In the genomic region with DNA sequence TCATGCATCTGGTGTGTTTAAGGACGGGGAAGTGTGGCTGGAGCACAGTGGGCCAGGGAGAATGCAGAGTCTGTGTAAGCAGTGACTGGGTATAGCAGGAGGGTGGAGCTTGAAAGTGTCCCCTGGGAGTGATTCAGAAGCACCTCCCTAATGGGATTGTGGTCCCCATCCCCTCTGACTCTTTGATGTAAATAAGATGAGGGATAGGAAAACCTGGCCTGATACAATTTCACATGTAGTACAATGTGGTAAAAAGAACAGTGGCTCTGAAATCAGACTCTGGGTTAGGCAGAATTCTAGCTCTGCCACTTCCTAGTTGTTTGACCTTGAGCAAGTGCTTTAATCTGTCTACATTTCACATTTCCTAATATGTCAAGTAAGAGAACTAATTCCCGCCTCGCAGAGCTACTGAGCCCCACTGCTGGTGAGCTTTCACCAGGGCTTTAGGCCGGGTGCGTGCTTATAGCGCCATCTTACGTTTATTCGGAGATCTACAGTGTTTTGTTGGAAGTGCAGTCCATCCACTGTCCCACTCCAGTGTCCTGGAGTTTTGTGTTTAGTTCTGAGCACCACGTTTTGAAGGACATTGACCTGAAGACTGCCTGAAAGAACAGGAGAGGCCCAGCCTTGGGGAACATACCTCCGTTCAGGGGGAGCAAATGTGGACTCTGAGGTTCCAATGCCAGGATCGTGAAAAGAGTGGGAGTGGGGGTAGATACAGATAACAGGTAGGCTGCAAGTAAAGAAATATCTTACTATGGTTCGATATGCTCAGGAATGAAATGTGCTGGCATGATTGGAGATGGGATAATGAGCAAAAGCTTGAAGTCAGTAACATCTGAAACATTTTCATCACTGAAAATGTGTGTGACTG, we compare ENCODE assay signal across 9 cellular contexts. TPM values are rescaled to one million over a fixed set of nuclear protein-coding genes. Genes with fewer than 3 reads are reported as not detected.
DNase-seq lines count a peak whose midpoint lies in the region; ATAC-seq, FAIRE-seq and TF ChIP-seq lines count a peak whose summit lies in the region.
"Had no signal": no experiment of that assay in that cellular context is flagged by ENCODE, and none has a peak within 500 bp of the region (broad histone marks: within the 10 kb centered on the region; RNA-seq: fewer than 3 reads in every experiment).

No MANE protein-coding gene starts in this region.

- no peak overlapping the region for H3K4me2 ChIP-seq in H1 (ENCODE audit: insufficient read depth in 1 of 2, low read depth in 2 of 2, low read length in 2 of 2)

- H3K56ac ChIP-seq in H1 (replicated peaks; ENCODE audit: insufficient read length, low read depth, low read length) = no peak overlapping the region

- no peak overlapping the region for H4K8ac ChIP-seq in H1 (ENCODE audit: extremely low read depth, insufficient read depth, low read length)

- DNase-seq in NCI-H146 (lab: John Stamatoyannopoulos, UW) = peak; percentile 51
- DNase-seq in NCI-H146 treated with DMSO at 0.1 percent for 48 hours (lab: John Stamatoyannopoulos, UW; ENCODE audit: unreplicated experiment) = no peak
- DNase-seq in MV-4-11 (lab: John Stamatoyannopoulos, UW) = peak; percentile 70
- DNase-seq in T-helper 2 cell treated with Interferon-gamma antibody and Interleukin-4, amounts not matched to agents 5 μg/mL and 100 μg/mL, for 36 hours (ENCODE audit: low spot score) = peak; percentile 36
- peak in 1 of 2 experiments; percentile 72 for DNase-seq in H1 (ENCODE audit: low read depth in 1 of 2, low spot score in 2 of 2)
- no peak for DNase-seq in memory B cell (ENCODE audit: low spot score in 2 of 2)
- no peak for DNase-seq in stimulated activated naive B cell treated with anti-CD40 and anti-IgM and Interleukin-4, amounts not matched to agents 10 μg/mL and 1 μg/mL and 100 μg/mL, for 72 hours
- no peak for DNase-seq in NCI-H345 treated with DMSO at 0.1 percent for 48 hours (lab: John Stamatoyannopoulos, UW; ENCODE audit: unreplicated experiment)

- no peak overlapping the region for H2AFZ ChIP-seq in H1 (ENCODE audit: low read length)

- no peak overlapping the region for H3K4me3 Mint-ChIP-seq in T-helper 2 cell treated with Interferon-gamma antibody and Interleukin-4, amounts not matched to agents 5 μg/mL and 100 μg/mL, for 36 hours
- no peak overlapping the region for H3K4me3 Mint-ChIP-seq in memory B cell
- H3K4me3 Mint-ChIP-seq in stimulated activated naive B cell treated with anti-CD40 and anti-IgM and Interleukin-4, amounts not matched to agents 10 μg/mL and 1 μg/mL and 100 μg/mL, for 72 hours = no peak overlapping the region
- H3K4me3 Mint-ChIP-seq: CD8-positive, alpha-beta memory T cell had no signal

- no peak overlapping the region for H3K27ac ChIP-seq in H1 (ENCODE audit: low read depth, low read length)

- H2BK5ac ChIP-seq in H1 (ENCODE audit: low read depth, low read length) = no peak overlapping the region

- no peaks in the 10 kb centered on the region for H3K23me2 ChIP-seq in H1 (ENCODE audit: low read depth, low read length)

- no peak overlapping the region for H3K4me3 ChIP-seq in H1 (ENCODE audit: extremely low read depth in 1 of 4, insufficient read depth in 2 of 4, low read depth in 3 of 4, low read length in 4 of 4)

- H2BK15ac ChIP-seq in H1 (ENCODE audit: low read length) = no peak overlapping the region

- peak; percentile 95 for FAIRE-seq in H1 (lab: Jason Lieb, UNC)

- no peak overlapping the region for H3K9ac ChIP-seq in H1 (replicated peaks in 1 of 4; ENCODE audit: extremely low read depth in 1 of 4, low read depth in 3 of 4, low read length in 3 of 4)

- no peak overlapping the region for H4K91ac ChIP-seq in H1 (replicated peaks; ENCODE audit: insufficient read length, low read length)

- POLR2A ChIA-PET in H1 (lab: Charles Lee; ENCODE audit: partially characterized antibody) = interaction anchor here (0.7 to 1.8 kb wide), 9 partner anchors 9 to 135 kb away, joined by 3 to 7 read pairs (median 3); a partner anchor contains a TSS

- H2BK20ac ChIP-seq in H1 (ENCODE audit: low read length) = no peak overlapping the region

- CTCF ChIA-PET in H1 (lab: Charles Lee; ENCODE audit: partially characterized antibody) = interaction anchor here (0.7 to 18.3 kb wide), 42 partner anchors 10 to 793 kb away, joined by 3 to 181 read pairs (median 6); a partner anchor contains a TSS

- H3K79me2 ChIP-seq in H1 (ENCODE audit: control insufficient read depth in 1 of 2, insufficient read depth in 2 of 2, low read length in 2 of 2) = no peaks in the 10 kb centered on the region; a peak in 1 of 4 replicates

- H3K9me3 ChIP-seq in H1 (ENCODE audit: insufficient read depth in 2 of 2, low read depth in 1 of 2, low read length in 1 of 2) = no peaks in the 10 kb centered on the region

- no peaks in the 10 kb centered on the region; a peak in 1 of 8 replicates for H3K36me3 ChIP-seq in H1 (ENCODE audit: control insufficient read depth in 2 of 4, insufficient read depth in 4 of 4, low read length in 3 of 4)

- 25% methylated on average over 12 of the region's 12 CpGs; no CpG with 5 or more reads in 1 of the 2 experiments for WGBS in H1 (ENCODE audit: extremely low coverage in 1 of 2, insufficient coverage in 1 of 2, insufficient read length in 1 of 2, insufficient replicate concordance in 2 of 2, low coverage in 1 of 2, low lambda C conversion rate in 2 of 2, missing lambda C conversion rate in 1 of 2), 2 experiments

- no peak overlapping the region for H3K14ac ChIP-seq in H1 (ENCODE audit: insufficient read length)

- no peaks in the 10 kb centered on the region for H3K36me3 Mint-ChIP-seq in T-helper 2 cell treated with Interferon-gamma antibody and Interleukin-4, amounts not matched to agents 5 μg/mL and 100 μg/mL, for 36 hours (ENCODE audit: low read depth)
- no peaks in the 10 kb centered on the region for H3K36me3 Mint-ChIP-seq in memory B cell
- peaks cover 0 to under 1% of the 10 kb centered on the region in 2 donors for H3K36me3 Mint-ChIP-seq in stimulated activated naive B cell treated with anti-CD40 and anti-IgM and Interleukin-4, amounts not matched to agents 10 μg/mL and 1 μg/mL and 100 μg/mL, for 72 hours

- H3K23ac ChIP-seq in H1 (ENCODE audit: insufficient read length) = no peak overlapping the region

- H3K27ac Mint-ChIP-seq in T-helper 2 cell treated with Interferon-gamma antibody and Interleukin-4, amounts not matched to agents 5 μg/mL and 100 μg/mL, for 36 hours = no peak overlapping the region
- H3K27ac Mint-ChIP-seq in memory B cell = no peak overlapping the region
- H3K27ac Mint-ChIP-seq in stimulated activated naive B cell treated with anti-CD40 and anti-IgM and Interleukin-4, amounts not matched to agents 10 μg/mL and 1 μg/mL and 100 μg/mL, for 72 hours = no peak overlapping the region
- H3K27ac Mint-ChIP-seq: CD8-positive, alpha-beta memory T cell had no signal

- ATAC-seq in memory B cell (ENCODE audit: low read depth) = peak; percentile 59
- peak; percentile 80 to 84 for ATAC-seq in stimulated activated naive B cell treated with anti-CD40 and anti-IgM and Interleukin-4, amounts not matched to agents 10 μg/mL and 1 μg/mL and 100 μg/mL, for 72 hours (replicated peaks)

- peaks cover 0 to 2% of the 10 kb centered on the region in 2 experiments for H4K20me1 ChIP-seq in H1 (replicated peaks in 1 of 2; ENCODE audit: control insufficient read depth in 1 of 2, insufficient read depth in 2 of 2, low read length in 2 of 2)

- no peak for TF ChIP-seq EP300 in H1 (IDR thresholded peaks at IDR 0.05; ENCODE audit: borderline replicate concordance in 1 of 2, low read depth in 2 of 2, low read length in 2 of 2)

- TF ChIP-seq RAD21 in H1 (IDR thresholded peaks at IDR 0.05 in 1 of 2, conservative IDR thresholded peaks at IDR 0.05 in 1 of 2; ENCODE audit: low read depth in 2 of 2, low read length in 2 of 2) = peak; percentile 99 to 100

- no peaks in the 10 kb centered on the region for H3K4me1 Mint-ChIP-seq in T-helper 2 cell treated with Interferon-gamma antibody and Interleukin-4, amounts not matched to agents 5 μg/mL and 100 μg/mL, for 36 hours (ENCODE audit: low read depth)
- H3K4me1 Mint-ChIP-seq in memory B cell = peaks cover 2% of the 10 kb centered on the region
- H3K4me1 Mint-ChIP-seq in stimulated activated naive B cell treated with anti-CD40 and anti-IgM and Interleukin-4, amounts not matched to agents 10 μg/mL and 1 μg/mL and 100 μg/mL, for 72 hours = peaks cover 2 to 3% of the 10 kb centered on the region in 2 donors
- H3K4me1 Mint-ChIP-seq: CD8-positive, alpha-beta memory T cell had no signal

- no peaks in the 10 kb centered on the region for H3K9me3 Mint-ChIP-seq in T-helper 2 cell treated with Interferon-gamma antibody and Interleukin-4, amounts not matched to agents 5 μg/mL and 100 μg/mL, for 36 hours
- no peaks in the 10 kb centered on the region for H3K9me3 Mint-ChIP-seq in memory B cell
- H3K9me3 Mint-ChIP-seq in stimulated activated naive B cell treated with anti-CD40 and anti-IgM and Interleukin-4, amounts not matched to agents 10 μg/mL and 1 μg/mL and 100 μg/mL, for 72 hours = no peaks in the 10 kb centered on the region
- H3K9me3 Mint-ChIP-seq: CD8-positive, alpha-beta memory T cell had no signal

- TF ChIP-seq POLR2A in H1 (IDR thresholded peaks at IDR 0.05; ENCODE audit: control extremely low read depth in 1 of 2, low read depth in 2 of 2, low read length in 2 of 2) = no peak

- no peak overlapping the region for H2BK120ac ChIP-seq in H1 (replicated peaks; ENCODE audit: low read depth, low read length)

- peak; percentile 68 to 97 (median 92) for TF ChIP-seq CTCF in H1 (IDR thresholded peaks at IDR 0.05; ENCODE audit: control extremely low read depth in 1 of 3, insufficient read depth in 1 of 3, low read depth in 1 of 3, low read length in 3 of 3)

- no peaks in the 10 kb centered on the region for H3K27me3 ChIP-seq in H1 (replicated peaks in 1 of 4; ENCODE audit: control insufficient read depth in 3 of 4, extremely low read depth in 1 of 4, insufficient read depth in 3 of 4, low read length in 3 of 4)

- H2AK5ac ChIP-seq in H1 (ENCODE audit: low read depth, low read length) = no peak overlapping the region

- no peak overlapping the region for H3K4ac ChIP-seq in H1 (replicated peaks; ENCODE audit: insufficient read length, low read depth, low read length)

- H3K4me1 ChIP-seq in H1 (replicated peaks in 1 of 4; ENCODE audit: control insufficient read depth in 3 of 4, insufficient read depth in 4 of 4, low read length in 3 of 4) = peaks cover 0 to 4% (median 0%) of the 10 kb centered on the region in 4 experiments; a peak in 2 of 7 replicates

- no peaks in the 10 kb centered on the region for H3K79me1 ChIP-seq in H1 (ENCODE audit: low read depth, low read length)

- no peak overlapping the region for H3K18ac ChIP-seq in H1 (ENCODE audit: extremely low read depth, low read length)

- H4K5ac ChIP-seq in H1 (ENCODE audit: insufficient read length, low read depth, low read length) = no peak overlapping the region

- H2BK12ac ChIP-seq in H1 (ENCODE audit: low read depth, low read length) = no peak overlapping the region

- H3K27me3 Mint-ChIP-seq in T-helper 2 cell treated with Interferon-gamma antibody and Interleukin-4, amounts not matched to agents 5 μg/mL and 100 μg/mL, for 36 hours (ENCODE audit: low read depth) = no peaks in the 10 kb centered on the region
- peaks cover 2% of the 10 kb centered on the region for H3K27me3 Mint-ChIP-seq in memory B cell
- H3K27me3 Mint-ChIP-seq in stimulated activated naive B cell treated with anti-CD40 and anti-IgM and Interleukin-4, amounts not matched to agents 10 μg/mL and 1 μg/mL and 100 μg/mL, for 72 hours = peaks cover 0 to 7% of the 10 kb centered on the region in 2 donors

RNA-seq across cellular contexts. Expression of a gene that starts 51.2 kb away (rescaled TPM):
- total RNA-seq in H1 (2021; fragmentation: NEBNext Ultra II Directional; extraction: Animal tissue kit (Norgen Biotek cat#: 25700)) = 13.9 and 17.5 TPM in 2 replicates
- 13.5 and 19.2 TPM in 2 replicates for polyA plus RNA-seq in H1 (2011; rRNA removed)
- polyA plus RNA-seq in H1 (2011; cell fraction: cytosol; rRNA removed) = 11.6 TPM
- 39.3 TPM for polyA plus RNA-seq in H1 (2011; cell fraction: nucleus; rRNA removed)
- polyA plus RNA-seq in H1 (2012, experiment 1 of 2) = 14.6 to 19.1 TPM (median 18.6 TPM) in 4 replicates
- polyA plus RNA-seq in H1 (2012, experiment 2 of 2) = 10.3 TPM
- polyA plus RNA-seq in H1 (2013, experiment 1 of 2) = 14.8 TPM
- polyA plus RNA-seq in H1 (2013, experiment 2 of 2) = 13.2 TPM
- polyA minus RNA-seq in H1 (2011; rRNA and poly(A)+ RNA removed) = 8.2 and 9.3 TPM in 2 replicates
- polyA minus RNA-seq in H1 (2011; cell fraction: cytosol; rRNA and poly(A)+ RNA removed) = 6.1 TPM
- polyA minus RNA-seq in H1 (2011; cell fraction: nucleus; rRNA and poly(A)+ RNA removed) = 11.2 TPM

Comparison
In these comparisons a context has a peak if more than half of its experiments do, and no peak if none do; other contexts are left out.
1. DNase-seq: peak in NCI-H146 (single experiment), MV-4-11 (single experiment) and T-helper 2 cell treated with Interferon-gamma antibody and Interleukin-4, amounts not matched to agents 5 μg/mL and 100 μg/mL, for 36 hours (single experiment); none in NCI-H146 treated with DMSO at 0.1 percent for 48 hours (single experiment), memory B cell (0 of 2), stimulated activated naive B cell treated with anti-CD40 and anti-IgM and Interleukin-4, amounts not matched to agents 10 μg/mL and 1 μg/mL and 100 μg/mL, for 72 hours (single experiment) and NCI-H345 treated with DMSO at 0.1 percent for 48 hours (single experiment).